8 cellular contexts compared by ENCODE assay signal in the genomic region with DNA sequence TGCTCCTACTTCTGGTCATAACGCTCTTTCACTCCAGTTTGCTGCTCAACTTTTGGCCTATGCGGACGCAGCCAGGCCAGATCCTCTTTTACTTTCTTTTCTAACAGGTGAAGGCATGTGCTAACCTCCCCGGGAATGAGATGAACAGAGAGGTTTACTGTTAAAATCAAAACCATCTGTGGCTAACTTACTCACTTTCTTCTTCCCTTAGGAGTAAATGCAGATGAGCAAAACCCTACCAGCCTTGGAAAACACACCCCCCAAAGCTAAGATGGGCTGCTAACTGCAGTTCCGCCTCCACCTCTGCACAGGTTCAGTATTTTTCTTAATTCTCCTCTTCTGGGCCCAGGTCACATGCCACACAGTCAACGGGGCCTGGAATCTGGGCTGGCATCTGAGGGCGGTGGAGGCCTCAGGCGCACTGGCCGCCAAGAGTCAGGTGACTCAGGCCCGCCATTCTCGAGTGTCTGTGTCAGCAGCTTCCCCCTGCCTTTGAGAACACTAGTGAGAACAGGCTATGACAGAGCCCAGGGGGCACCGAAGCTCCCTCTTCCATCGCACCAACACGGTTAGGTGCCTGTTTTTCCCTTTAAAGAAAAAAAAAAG. TPM values are rescaled to one million over a fixed set of nuclear protein-coding genes. Genes with fewer than 3 reads are reported as not detected.
DNase-seq lines count a peak whose midpoint lies in the region; ATAC-seq and TF ChIP-seq lines count a peak whose summit lies in the region.

No MANE protein-coding gene starts in this region.

- peak; percentile 52 to 56 for ATAC-seq in CD4-positive, CD25-positive, alpha-beta regulatory T cell (ENCODE audit: low read depth in 2 of 2)
- ATAC-seq in GM21619 (IDR thresholded peaks at IDR 0.05; ENCODE audit: unreplicated experiment) (peak; percentile 68), thoracic aorta (ENCODE audit: insufficient number of reproducible peaks, low FRiP score, low read depth) (peak; percentile 52)

- no peaks in the 10 kb centered on the region for H3K27me3 ChIP-seq in CD4-positive, CD25-positive, alpha-beta regulatory T cell (ENCODE audit: control insufficient read depth, insufficient read depth, low read length)
- H3K27me3 ChIP-seq in thoracic aorta (replicated peaks; ENCODE audit: insufficient read depth): no peaks in the 10 kb centered on the region

- peaks cover 13% of the 10 kb centered on the region for H3K36me3 ChIP-seq in CD4-positive, CD25-positive, alpha-beta regulatory T cell (ENCODE audit: control insufficient read depth, insufficient read depth, low read length)
- no peaks in the 10 kb centered on the region for H3K36me3 ChIP-seq in thoracic aorta

- DNase-seq in CD4-positive, CD25-positive, alpha-beta regulatory T cell: peak; percentile 42 to 67 (median 52)
- DNase-seq in RPMI8226 (peak; percentile 64), astrocyte of the spinal cord (ENCODE audit: low read depth, low spot score) (peak; percentile 28), mesenteric fat pad (ENCODE audit: low spot score) (peak; percentile 90), thoracic aorta (ENCODE audit: low spot score) (peak; percentile 51), iPS-NIHi11 (ENCODE audit: low spot score) (no peak), dedifferentiated amniotic fluid mesenchymal stem cell (ENCODE audit: extremely low spot score) (no peak)

- H3K9me3 ChIP-seq in CD4-positive, CD25-positive, alpha-beta regulatory T cell (ENCODE audit: control insufficient read depth in 2 of 2, low read length in 2 of 2): no peaks in the 10 kb centered on the region
- H3K9me3 ChIP-seq in thoracic aorta: no peaks in the 10 kb centered on the region

- H3K36me3 Mint-ChIP-seq in CD4-positive, CD25-positive, alpha-beta regulatory T cell: peaks cover 39% of the 10 kb centered on the region

- H3K27ac Mint-ChIP-seq in CD4-positive, CD25-positive, alpha-beta regulatory T cell: peak overlapping the region; percentile 96 to 100 (median 97)

- no peaks in the 10 kb centered on the region for H3K27me3 Mint-ChIP-seq in CD4-positive, CD25-positive, alpha-beta regulatory T cell

- no peak for TF ChIP-seq CTCF in astrocyte of the spinal cord (IDR thresholded peaks at IDR 0.05; ENCODE audit: low read depth, low read length)
- no peak for TF ChIP-seq CTCF in thoracic aorta (IDR thresholded peaks at IDR 0.05)

- in situ Hi-C loops in astrocyte of the spinal cord (cut with HindIII; ENCODE audit: low sequenced_read_pairs): no loop called here

- peak overlapping the region; percentile 54 to 94 (median 82) for H3K4me3 Mint-ChIP-seq in CD4-positive, CD25-positive, alpha-beta regulatory T cell

- H3K9me3 Mint-ChIP-seq in CD4-positive, CD25-positive, alpha-beta regulatory T cell: no peaks in the 10 kb centered on the region

- peaks cover 34 to 98% (median 86%) of the 10 kb centered on the region in 4 donors for H3K4me1 Mint-ChIP-seq in CD4-positive, CD25-positive, alpha-beta regulatory T cell

- H3K4me3 ChIP-seq in CD4-positive, CD25-positive, alpha-beta regulatory T cell (ENCODE audit: low read depth, low read length): peak overlapping the region; percentile 81
- no peak overlapping the region for H3K4me3 ChIP-seq in astrocyte of the spinal cord (ENCODE audit: low read depth, low read length)
- H3K4me3 ChIP-seq in thoracic aorta: peak overlapping the region; percentile 6

- peak overlapping the region; percentile 97 for H3K27ac ChIP-seq in CD4-positive, CD25-positive, alpha-beta regulatory T cell (ENCODE audit: insufficient read depth, low read length, poor library complexity, severe bottlenecking)
- H3K27ac ChIP-seq in thoracic aorta: peak overlapping the region; percentile 66 to 83

- H3K4me1 ChIP-seq in CD4-positive, CD25-positive, alpha-beta regulatory T cell (ENCODE audit: control insufficient read depth, insufficient read depth, low read length, poor library complexity, severe bottlenecking): peaks cover 100% of the 10 kb centered on the region
- peaks cover 41 to 73% of the 10 kb centered on the region in 2 donors for H3K4me1 ChIP-seq in thoracic aorta (ENCODE audit: control insufficient read depth in 1 of 2, low read depth in 2 of 2)

RNA-seq across cellular contexts. Expression of a gene that starts 11.1 kb away (rescaled TPM):
- 116 TPM for total RNA-seq in CD4-positive, CD25-positive, alpha-beta regulatory T cell
- polyA plus RNA-seq in CD4-positive, CD25-positive, alpha-beta regulatory T cell: 10 to 100 TPM in 3 of 4 donors, 1 to 10 TPM in 1; 5.8 to 22.2 (median 14.4) TPM
- 35.0 TPM for total RNA-seq in mesenteric fat pad
- 10 to 100 TPM; 26.6 to 49.5 TPM for total RNA-seq in thoracic aorta

RNA-seq across cellular contexts. Expression of a gene that starts 58.7 kb away (rescaled TPM):
- 15.9 TPM for total RNA-seq in CD4-positive, CD25-positive, alpha-beta regulatory T cell
- polyA plus RNA-seq in CD4-positive, CD25-positive, alpha-beta regulatory T cell: 10 to 100 TPM; 18.0 to 30.5 (median 27.0) TPM
- 13.5 TPM for total RNA-seq in mesenteric fat pad
- total RNA-seq in thoracic aorta: 10 to 100 TPM in 1 of 2 donors, 1 to 10 TPM in 1; 5.7 to 10.4 TPM

Comparison
In these comparisons a context has a peak if more than half of its experiments do, and no peak if none do; other contexts are left out.
1. DNase-seq: peak in CD4-positive, CD25-positive, alpha-beta regulatory T cell (3 of 3), RPMI8226 (single experiment), astrocyte of the spinal cord (single experiment), mesenteric fat pad (single experiment) and thoracic aorta (single experiment); none in iPS-NIHi11 (single experiment) and dedifferentiated amniotic fluid mesenchymal stem cell (single experiment).
2. Peak in every context shown above with its lines, with median percentiles within 50 percentile points of each other: ATAC-seq.